ENCODE assay signal across 8 cellular contexts in the genomic region with DNA sequence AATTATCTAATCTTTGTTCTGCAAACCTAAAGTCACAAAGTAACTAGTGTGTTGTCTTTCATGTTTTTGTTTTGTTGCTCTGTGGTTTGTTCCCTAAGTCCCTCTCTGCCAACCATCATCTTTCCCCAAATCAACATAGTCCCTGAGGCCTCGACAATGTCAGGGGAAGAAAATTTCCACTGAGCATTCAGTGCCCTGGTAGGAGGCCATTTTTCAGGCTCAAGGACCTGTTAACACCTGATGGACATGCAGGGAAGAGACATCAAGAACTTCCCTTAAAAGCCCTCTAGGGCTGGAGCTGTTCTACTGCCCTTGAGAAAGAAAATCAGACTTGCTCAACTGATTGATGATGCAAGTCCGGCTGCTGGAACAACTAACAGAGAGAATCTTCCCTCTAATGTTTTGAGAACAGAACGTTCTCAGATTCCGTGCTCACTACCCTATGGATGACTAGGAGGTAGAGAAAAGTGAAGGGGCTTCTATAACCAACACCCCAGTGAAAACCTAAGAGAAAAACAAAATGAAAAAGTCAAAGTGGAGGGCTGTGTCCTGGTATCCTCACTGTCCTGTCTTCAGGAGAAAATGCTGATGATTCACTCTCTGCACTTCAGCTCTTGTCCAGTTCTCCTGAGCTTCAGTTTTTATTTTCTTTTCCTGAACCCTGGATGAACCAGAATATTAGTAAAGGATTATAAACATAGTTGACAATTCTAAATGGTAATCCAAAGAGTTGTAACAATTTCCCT.
DNase-seq lines count a peak whose midpoint lies in the region; ATAC-seq and TF ChIP-seq lines count a peak whose summit lies in the region.

No MANE protein-coding gene starts in this region.

- H3K27ac ChIP-seq in heart left ventricle = peak overlapping the region in 10 of 12 donors; percentile 10 to 87 (median 43)

- intact Hi-C loops in heart left ventricle (cut with DNase I) = no loop called here
- intact Hi-C loops in sciatic nerve (cut with DNase I) = no loop called here

- WGBS in heart left ventricle, 4 donors = 54 to 61% (median 58%) methylated on average over 4 of the region's 4 CpGs

- no peaks in the 10 kb centered on the region for H3K9me3 Mint-ChIP-seq in T-cell

- TF ChIP-seq POLR2A in heart left ventricle (IDR thresholded peaks at IDR 0.05) = no peak

- H3K27me3 ChIP-seq in heart left ventricle (no peaks in the 10 kb centered on the region), MG63 (no peaks in the 10 kb centered on the region)

- H3K4me1 Mint-ChIP-seq in T-cell = peaks cover 83 to 92% (median 87%) of the 10 kb centered on the region in 3 donors

- TF ChIP-seq CTCF in heart left ventricle (IDR thresholded peaks at IDR 0.05) = peak in 1 of 12 donors; percentile 20

- no peaks in the 10 kb centered on the region for H3K27me3 Mint-ChIP-seq in T-cell

- in situ Hi-C loops in Caki2 (cut with HindIII; ENCODE audit: low pct_unique_long_range_greater_than_20kb, low sequenced_read_pairs) = no loop called here

- peak in 1 of 4 experiments; percentile 12 for ATAC-seq in T-cell (replicated peaks in 1 of 4)
- ATAC-seq in heart left ventricle = peak; percentile 48 to 88 (median 68)
- ATAC-seq in sciatic nerve = peak; percentile 95
- ATAC-seq in GM21423 (IDR thresholded peaks at IDR 0.05; ENCODE audit: unreplicated experiment) = no peak

- CTCF ChIA-PET in T-cell (lab: Charles Lee) = no interaction called here

- H3K27ac Mint-ChIP-seq in T-cell = peak overlapping the region; percentile 51 to 79

- H3K9me3 ChIP-seq in heart left ventricle = no peaks in the 10 kb centered on the region
- H3K9me3 ChIP-seq in MG63 = no peaks in the 10 kb centered on the region

- peaks cover 0 to 43% (median 31%) of the 10 kb centered on the region in 12 donors for H3K4me1 ChIP-seq in heart left ventricle

- DNase-seq in Caki2 (ENCODE audit: low read depth) = peak; percentile 28
- no peak for DNase-seq in T-cell
- peak in 1 of 5 donors; percentile 39 for DNase-seq in heart left ventricle
- DNase-seq in sciatic nerve (ENCODE audit: low spot score) = no peak
- no peak for DNase-seq in COLO829 (ENCODE audit: low spot score)
- no peak for DNase-seq in NCI-H748 treated with DMSO at 0.1 percent for 48 hours (lab: John Stamatoyannopoulos, UW)
- no peak for DNase-seq in MG63

- POLR2A ChIA-PET in T-cell (lab: Charles Lee) = interaction anchor here in 1 of 2 donors (0.6 kb wide), 1 partner anchor 22 kb away, joined by 4 read pairs; no protein-coding TSS in a partner anchor

- H3K36me3 Mint-ChIP-seq in T-cell = peaks cover 39% of the 10 kb centered on the region

- no peaks in the 10 kb centered on the region for H3K36me3 ChIP-seq in heart left ventricle
- no peaks in the 10 kb centered on the region for H3K36me3 ChIP-seq in MG63

- peak overlapping the region in 2 of 3 donors; percentile 7 to 14 for H3K4me3 Mint-ChIP-seq in T-cell

- H3K4me3 ChIP-seq in heart left ventricle (no peak overlapping the region), MG63 (no peak overlapping the region)
